ENCODE assay signal across 7 cellular contexts in genomic region chr16:30903002-30903401, GRCh38. TPM values are rescaled to one million over a fixed set of nuclear protein-coding genes. Genes with fewer than 3 reads are reported as not detected.
DNase-seq lines count a peak whose midpoint lies in the region; ATAC-seq and TF ChIP-seq lines count a peak whose summit lies in the region.

No MANE protein-coding gene starts in this region.

- peaks cover 2% of the 10 kb centered on the region for H3K36me3 Mint-ChIP-seq in IgD-negative memory B cell

- H3K4me3 ChIP-seq in hepatocyte, result no peak overlapping the region

- H3K27me3 ChIP-seq in hepatocyte, result no peaks in the 10 kb centered on the region

- no peaks in the 10 kb centered on the region for H3K9me3 Mint-ChIP-seq in IgD-negative memory B cell

- H2AFZ ChIP-seq in hepatocyte, result peak overlapping the region; percentile 99

- H3K4me1 ChIP-seq in hepatocyte (ENCODE audit: insufficient read depth), result peaks cover 9% of the 10 kb centered on the region

- peak overlapping the region; percentile 90 for H3K4me2 ChIP-seq in hepatocyte

- no peak for TF ChIP-seq CTCF in hepatocyte (IDR thresholded peaks at IDR 0.05; ENCODE audit: poor library complexity)

- peaks cover 11 to 16% (median 15%) of the 10 kb centered on the region in 3 donors for H3K4me1 Mint-ChIP-seq in IgD-negative memory B cell

- H3K36me3 ChIP-seq in hepatocyte (replicated peaks; ENCODE audit: insufficient read depth, low read depth), result no peaks in the 10 kb centered on the region

- H3K27ac Mint-ChIP-seq in IgD-negative memory B cell, result peak overlapping the region in 2 of 3 donors; percentile 41 to 89

- peak; percentile 41 for ATAC-seq in stimulated activated naive CD8-positive, alpha-beta T cell treated with anti-CD3 and anti-CD28 coated beads, Interleukin-15, Interleukin-2, amounts not matched to agents 100 U/mL and 50 U/mL, for 24 hours

- no peaks in the 10 kb centered on the region for H3K9me3 ChIP-seq in hepatocyte (ENCODE audit: low read depth)

- H4K20me1 ChIP-seq in hepatocyte (ENCODE audit: insufficient read depth, poor library complexity, severe bottlenecking), result no peaks in the 10 kb centered on the region

- 87% methylated on average over 4 of the region's 4 CpGs for WGBS in hepatocyte (ENCODE audit: low lambda C conversion rate, missing lambda C conversion rate)

- H3K27me3 Mint-ChIP-seq in IgD-negative memory B cell, result no peaks in the 10 kb centered on the region

- H3K27ac ChIP-seq in hepatocyte, result peak overlapping the region; percentile 95

- DNase-seq in activated CD4-positive, alpha-beta T cell treated with anti-CD3 and anti-CD28 coated beads, Interleukin-2, amount 50 U/mL, for 48 hours, result peak; percentile 24 to 30
- peak; percentile 10 for DNase-seq in hepatocyte (ENCODE audit: low spot score)
- no peak for DNase-seq in stimulated activated naive CD8-positive, alpha-beta T cell treated with anti-CD3 and anti-CD28 coated beads, Interleukin-15, Interleukin-2, amounts not matched to agents 100 U/mL and 50 U/mL, for 24 hours
- no peak for DNase-seq in HuH-7.5 (ENCODE audit: low spot score)
- DNase-seq in GM19238 (ENCODE audit: insufficient read length, low spot score), result no peak
- DNase-seq in NCI-H1092 treated with DMSO at 0.1 percent for 48 hours (lab: John Stamatoyannopoulos, UW), result no peak

- H3K4me3 Mint-ChIP-seq in IgD-negative memory B cell, result peak overlapping the region; percentile 61 to 97 (median 94)

- H3K79me2 ChIP-seq in hepatocyte, result no peaks in the 10 kb centered on the region

- no peaks in the 10 kb centered on the region for H3K9me2 ChIP-seq in hepatocyte (replicated peaks; ENCODE audit: insufficient read depth)

RNA-seq across cellular contexts. Expression of gene CTF1, which starts 6.6 kb away (rescaled TPM):
- polyA plus RNA-seq in IgD-negative memory B cell, result not detected
- 1.1 and 1.7 TPM in 2 replicates for total RNA-seq in hepatocyte
- polyA plus RNA-seq in hepatocyte, result 13.0 and 18.2 TPM in 2 replicates

RNA-seq across cellular contexts. Expression of gene BCL7C, which starts 9.1 kb away (rescaled TPM):
- polyA plus RNA-seq in IgD-negative memory B cell, result 45.0 TPM
- 21.4 and 25.7 TPM in 2 replicates for total RNA-seq in hepatocyte
- polyA plus RNA-seq in hepatocyte, result 54.1 and 57.3 TPM in 2 replicates

RNA-seq across cellular contexts. Expression of gene FBXL19, which starts 20.4 kb away (rescaled TPM):
- polyA plus RNA-seq in IgD-negative memory B cell (0.26 TPM), hepatocyte (2.1 and 3.6 TPM in 2 replicates)
- total RNA-seq in hepatocyte, result 15.6 and 19.4 TPM in 2 replicates

RNA-seq across cellular contexts. Expression of gene ORAI3, which starts 45.9 kb away (rescaled TPM):
- 68.8 TPM for polyA plus RNA-seq in IgD-negative memory B cell
- 42.4 and 52.5 TPM in 2 replicates for total RNA-seq in hepatocyte
- polyA plus RNA-seq in hepatocyte, result 54.0 and 56.9 TPM in 2 replicates

RNA-seq across cellular contexts. Expression of gene SETD1A, which starts 54.6 kb away (rescaled TPM):
- 3.0 TPM for polyA plus RNA-seq in IgD-negative memory B cell
- 1.8 and 2.7 TPM in 2 replicates for total RNA-seq in hepatocyte
- polyA plus RNA-seq in hepatocyte, result 2.2 and 2.3 TPM in 2 replicates

Comparison
In these comparisons a context has a peak if more than half of its experiments do, and no peak if none do; other contexts are left out.
1. DNase-seq: peak in activated CD4-positive, alpha-beta T cell treated with anti-CD3 and anti-CD28 coated beads, Interleukin-2, amount 50 U/mL, for 48 hours (2 of 2) and hepatocyte (single experiment); none in stimulated activated naive CD8-positive, alpha-beta T cell treated with anti-CD3 and anti-CD28 coated beads, Interleukin-15, Interleukin-2, amounts not matched to agents 100 U/mL and 50 U/mL, for 24 hours (single experiment), HuH-7.5 (single experiment), GM19238 (single experiment) and NCI-H1092 treated with DMSO at 0.1 percent for 48 hours (single experiment).
2. RNA of gene CTF1, which starts 6.6 kb away (polyA plus RNA-seq): 13.0 to 18.2 TPM in hepatocyte; not detected in IgD-negative memory B cell (single experiment); every median in the first group is over 10 times any median in the second.